ENCODE assay signal across 8 cellular contexts in the genomic region with DNA sequence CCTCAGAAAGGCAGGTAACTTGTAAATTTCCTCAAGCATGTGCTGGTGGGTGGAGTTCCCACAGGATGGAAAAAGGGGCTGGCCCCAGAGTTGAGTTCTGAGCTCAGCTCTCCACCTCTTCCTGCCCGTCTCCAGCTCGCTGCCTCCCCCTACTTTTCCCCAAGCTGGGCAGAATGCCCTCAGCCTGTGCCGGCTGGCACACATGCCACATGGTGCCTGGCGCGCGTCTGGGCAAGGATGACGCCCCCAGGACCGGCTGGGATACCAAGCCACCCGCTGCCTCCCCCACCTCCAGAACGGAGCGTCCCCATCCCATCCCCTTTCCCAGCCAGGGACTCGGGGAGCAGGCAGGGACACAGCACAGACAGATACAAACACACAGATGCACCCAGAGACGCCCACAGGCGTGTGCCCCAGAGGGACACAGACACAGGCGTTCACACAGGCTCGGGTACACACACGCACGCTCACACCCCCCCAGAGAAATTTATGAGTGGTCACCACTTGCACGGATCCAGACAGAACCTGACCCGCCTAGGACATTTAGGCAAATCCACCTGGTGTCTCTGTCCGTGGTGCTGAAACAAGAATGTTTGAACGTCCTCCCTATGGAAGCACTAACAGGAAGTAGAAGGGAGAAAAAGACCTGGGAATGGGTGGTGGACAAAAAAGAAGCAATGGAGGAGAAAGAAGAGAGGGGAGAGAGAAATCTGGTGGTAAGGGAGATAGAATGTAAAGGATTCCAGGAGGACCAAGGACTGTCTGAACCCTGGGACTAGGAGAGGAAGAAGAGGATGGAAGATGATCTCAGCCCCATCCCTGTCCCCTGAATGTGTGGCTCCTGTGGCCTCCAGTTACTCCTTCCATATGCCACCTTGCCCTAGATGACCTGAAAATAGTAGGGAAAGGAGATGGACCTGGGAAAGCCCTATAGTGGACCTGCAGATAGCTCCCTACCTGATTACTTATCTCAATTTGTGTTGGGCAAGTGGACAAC. TPM values are rescaled to one million over a fixed set of nuclear protein-coding genes. Genes with fewer than 3 reads are reported as not detected.
DNase-seq lines count a peak whose midpoint lies in the region; ATAC-seq and TF ChIP-seq lines count a peak whose summit lies in the region.

No MANE protein-coding gene starts in this region.

- peak; percentile 33 for DNase-seq in stimulated activated CD4-positive, alpha-beta T cell treated with anti-CD3 and anti-CD28 coated beads, Interleukin-4, amount 100 ng/mL, for 24 hours
- no peak for DNase-seq in stimulated activated CD4-positive, alpha-beta T cell treated with anti-CD3 and anti-CD28 coated beads, Interleukin-1b, Interleukin-23, amount 100 ng/mL, for 48 hours
- peak; percentile 42 for DNase-seq in RPMI7951 (ENCODE audit: low read depth)
- peak; percentile 61 for DNase-seq in fibroblast of pulmonary artery (ENCODE audit: low read depth)
- no peak for DNase-seq in upper lobe of right lung
- DNase-seq in T-helper 2 cell treated with Interferon-gamma antibody and Interleukin-4, amounts not matched to agents 5 μg/mL and 100 μg/mL, for 36 hours (ENCODE audit: low spot score), result no peak

- no peaks in the 10 kb centered on the region for H3K4me1 Mint-ChIP-seq in T-helper 2 cell treated with Interferon-gamma antibody and Interleukin-4, amounts not matched to agents 5 μg/mL and 100 μg/mL, for 36 hours (ENCODE audit: low read depth)

- ATAC-seq in upper lobe of right lung (peak; percentile 63), HG03442 (IDR thresholded peaks at IDR 0.05; ENCODE audit: unreplicated experiment) (no peak), HG03025 (IDR thresholded peaks at IDR 0.05; ENCODE audit: low FRiP score, unreplicated experiment) (no peak)

- TF ChIP-seq CTCF in fibroblast of pulmonary artery (IDR thresholded peaks at IDR 0.05; ENCODE audit: low read length, missing control alignments), result no peak
- TF ChIP-seq CTCF in upper lobe of right lung (IDR thresholded peaks at IDR 0.05), result no peak

- H3K4me3 ChIP-seq in fibroblast of pulmonary artery (replicated peaks; ENCODE audit: low read depth, low read length) (no peak overlapping the region), upper lobe of right lung (no peak overlapping the region)

- no peaks in the 10 kb centered on the region for H3K9me3 ChIP-seq in upper lobe of right lung

- no peak overlapping the region for H3K27ac Mint-ChIP-seq in T-helper 2 cell treated with Interferon-gamma antibody and Interleukin-4, amounts not matched to agents 5 μg/mL and 100 μg/mL, for 36 hours

- no peaks in the 10 kb centered on the region for H3K9me3 Mint-ChIP-seq in T-helper 2 cell treated with Interferon-gamma antibody and Interleukin-4, amounts not matched to agents 5 μg/mL and 100 μg/mL, for 36 hours

- intact Hi-C loops in upper lobe of right lung (cut with DNase I), result no loop called here

- no peaks in the 10 kb centered on the region for H3K36me3 ChIP-seq in upper lobe of right lung

- peaks cover 48% of the 10 kb centered on the region for H3K27me3 ChIP-seq in upper lobe of right lung

- no peaks in the 10 kb centered on the region for H3K4me1 ChIP-seq in upper lobe of right lung

- no peaks in the 10 kb centered on the region for H3K36me3 Mint-ChIP-seq in T-helper 2 cell treated with Interferon-gamma antibody and Interleukin-4, amounts not matched to agents 5 μg/mL and 100 μg/mL, for 36 hours (ENCODE audit: low read depth)

- peaks cover 39% of the 10 kb centered on the region for H3K27me3 Mint-ChIP-seq in T-helper 2 cell treated with Interferon-gamma antibody and Interleukin-4, amounts not matched to agents 5 μg/mL and 100 μg/mL, for 36 hours (ENCODE audit: low read depth)

- no peak overlapping the region for H3K4me3 Mint-ChIP-seq in T-helper 2 cell treated with Interferon-gamma antibody and Interleukin-4, amounts not matched to agents 5 μg/mL and 100 μg/mL, for 36 hours

- H3K27ac ChIP-seq in upper lobe of right lung, result no peak overlapping the region

RNA-seq across cellular contexts. Expression of a gene that starts 15.5 kb away (rescaled TPM):
- not detected in 2 replicates for total RNA-seq in RPMI7951 (2014; rRNA removed; shearing (Covaris generic))
- not detected for total RNA-seq in upper lobe of right lung

RNA-seq across cellular contexts. Expression of a gene that starts 34.5 kb away (rescaled TPM):
- 0.48 TPM in 1 of 2 replicates, not detected in the other for total RNA-seq in RPMI7951 (2014; rRNA removed; shearing (Covaris generic))
- total RNA-seq in upper lobe of right lung, result 25.1 TPM

RNA-seq across cellular contexts. Expression of a gene that starts 44.7 kb away (rescaled TPM):
- total RNA-seq in RPMI7951 (2014; rRNA removed; shearing (Covaris generic)), result 24.4 and 26.0 TPM in 2 replicates
- 78.2 TPM for total RNA-seq in upper lobe of right lung

Comparison
In these comparisons a context has a peak if more than half of its experiments do, and no peak if none do; other contexts are left out.
1. DNase-seq: peak in stimulated activated CD4-positive, alpha-beta T cell treated with anti-CD3 and anti-CD28 coated beads, Interleukin-4, amount 100 ng/mL, for 24 hours (single experiment), RPMI7951 (single experiment) and fibroblast of pulmonary artery (single experiment); none in stimulated activated CD4-positive, alpha-beta T cell treated with anti-CD3 and anti-CD28 coated beads, Interleukin-1b, Interleukin-23, amount 100 ng/mL, for 48 hours (single experiment), upper lobe of right lung (single experiment) and T-helper 2 cell treated with Interferon-gamma antibody and Interleukin-4, amounts not matched to agents 5 μg/mL and 100 μg/mL, for 36 hours (single experiment).
2. RNA of a gene that starts 34.5 kb away (total RNA-seq): 25.1 TPM in upper lobe of right lung (single experiment); 0.48 TPM in RPMI7951; every median in the first group is over 10 times any median in the second.